Comparison of ENCODE assay signal across 1 cellular context in the genomic region with DNA sequence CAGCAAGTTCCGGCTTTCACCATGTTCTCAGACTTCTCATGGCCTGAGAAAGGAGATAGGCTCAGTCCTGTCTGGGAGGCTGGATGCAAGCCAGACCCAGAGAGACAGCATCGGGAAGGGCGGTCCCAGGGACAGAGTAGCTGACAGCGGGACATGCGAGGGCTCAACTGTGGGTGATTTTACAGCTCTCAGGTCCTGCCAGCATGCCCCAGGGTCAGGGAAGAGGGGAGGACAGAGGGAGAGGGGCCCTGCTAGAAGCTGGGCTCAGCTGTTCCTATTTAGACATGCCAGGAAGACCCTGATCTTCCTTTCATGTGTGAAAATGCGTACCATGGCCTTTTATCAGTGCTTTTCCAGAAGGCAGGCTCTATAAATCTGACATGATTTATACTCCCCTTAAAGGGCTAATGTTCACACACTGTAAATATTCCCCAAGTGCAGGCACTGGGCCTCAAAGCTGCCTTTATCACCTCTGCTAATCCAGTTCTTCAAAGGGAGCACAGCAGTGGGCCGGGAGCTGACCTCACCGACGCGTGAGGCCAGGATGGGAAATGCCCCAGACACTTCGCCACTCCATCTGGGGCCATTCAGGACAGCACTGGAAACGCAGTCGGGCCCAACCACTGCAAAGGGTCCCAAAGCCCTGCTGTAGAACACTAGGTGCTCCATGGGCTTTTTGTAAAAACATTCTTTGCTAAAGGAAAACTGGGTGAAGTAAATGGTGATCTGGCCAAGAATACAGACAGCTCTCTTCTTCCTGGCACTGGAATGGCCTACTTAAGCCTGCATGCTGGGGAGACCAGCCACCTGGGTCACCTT.
TF ChIP-seq lines count a peak whose summit lies in the region.

No MANE protein-coding gene starts in this region.

TF ChIP-seq in GM23338, 12 proteins besides CTCF, POLR2A, EP300 and RAD21:
- TF ChIP-seq, protein P1, sequence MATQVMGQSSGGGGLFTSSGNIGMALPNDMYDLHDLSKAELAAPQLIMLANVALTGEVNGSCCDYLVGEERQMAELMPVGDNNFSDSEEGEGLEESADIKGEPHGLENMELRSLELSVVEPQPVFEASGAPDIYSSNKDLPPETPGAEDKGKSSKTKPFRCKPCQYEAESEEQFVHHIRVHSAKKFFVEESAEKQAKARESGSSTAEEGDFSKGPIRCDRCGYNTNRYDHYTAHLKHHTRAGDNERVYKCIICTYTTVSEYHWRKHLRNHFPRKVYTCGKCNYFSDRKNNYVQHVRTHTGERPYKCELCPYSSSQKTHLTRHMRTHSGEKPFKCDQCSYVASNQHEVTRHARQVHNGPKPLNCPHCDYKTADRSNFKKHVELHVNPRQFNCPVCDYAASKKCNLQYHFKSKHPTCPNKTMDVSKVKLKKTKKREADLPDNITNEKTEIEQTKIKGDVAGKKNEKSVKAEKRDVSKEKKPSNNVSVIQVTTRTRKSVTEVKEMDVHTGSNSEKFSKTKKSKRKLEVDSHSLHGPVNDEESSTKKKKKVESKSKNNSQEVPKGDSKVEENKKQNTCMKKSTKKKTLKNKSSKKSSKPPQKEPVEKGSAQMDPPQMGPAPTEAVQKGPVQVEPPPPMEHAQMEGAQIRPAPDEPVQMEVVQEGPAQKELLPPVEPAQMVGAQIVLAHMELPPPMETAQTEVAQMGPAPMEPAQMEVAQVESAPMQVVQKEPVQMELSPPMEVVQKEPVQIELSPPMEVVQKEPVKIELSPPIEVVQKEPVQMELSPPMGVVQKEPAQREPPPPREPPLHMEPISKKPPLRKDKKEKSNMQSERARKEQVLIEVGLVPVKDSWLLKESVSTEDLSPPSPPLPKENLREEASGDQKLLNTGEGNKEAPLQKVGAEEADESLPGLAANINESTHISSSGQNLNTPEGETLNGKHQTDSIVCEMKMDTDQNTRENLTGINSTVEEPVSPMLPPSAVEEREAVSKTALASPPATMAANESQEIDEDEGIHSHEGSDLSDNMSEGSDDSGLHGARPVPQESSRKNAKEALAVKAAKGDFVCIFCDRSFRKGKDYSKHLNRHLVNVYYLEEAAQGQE (IDR thresholded peaks at IDR 0.05; ENCODE audit: unreplicated experiment) = no peak
